ENCODE assay signal across 22 cellular contexts in genomic region chr3:10406414-10406813, GRCh38.
DNase-seq lines count a peak whose midpoint lies in the region; ATAC-seq, FAIRE-seq and TF ChIP-seq lines count a peak whose summit lies in the region.
"Had no signal": no experiment of that assay in that cellular context is flagged by ENCODE, and none has a peak within 500 bp of the region (broad histone marks: within the 10 kb centered on the region; RNA-seq: fewer than 3 reads in every experiment).

No MANE protein-coding gene starts in this region.

- TF ChIP-seq CTCF in HepG2 (CRISPR knock-in tag; IDR thresholded peaks at IDR 0.05) (no peak), right lobe of liver (IDR thresholded peaks at IDR 0.05) (no peak), K562 (IDR thresholded peaks at IDR 0.05 in 2 of 3, conservative IDR thresholded peaks at IDR 0.05 in 1 of 3; ENCODE audit: insufficient read depth in 2 of 3, low read depth in 1 of 3, low read length in 3 of 3) (no peak), epithelial cell of esophagus (IDR thresholded peaks at IDR 0.05; ENCODE audit: insufficient read depth, low read depth, low read length, missing control alignments) (no peak)

- intact Hi-C loops in HepG2 (cut with micrococcal nuclease; ENCODE audit: unreplicated experiment) (no loop called here), right lobe of liver (cut with DNase I) (no loop called here), K562 (cut with micrococcal nuclease) (loop anchor here (5.0 kb wide), 1 partner anchor 69 kb away; no protein-coding TSS in a partner anchor)

- BruUV-seq in HepG2 (replicated peaks; lab: Mats Ljungman, UMichigan) (no TSS peak), K562 (replicated peaks; lab: Mats Ljungman, UMichigan) (no TSS peak)

- FAIRE-seq in HepG2 (lab: Jason Lieb, UNC) (no peak), K562 (lab: Jason Lieb, UNC) (no peak), urothelium cell line (lab: Jason Lieb, UNC) (peak; percentile 40)
- FAIRE-seq: A549, D721Med, G401.6, GM12891 had no signal

- no peaks in the 10 kb centered on the region for H3K9me1 ChIP-seq in K562 (ENCODE audit: control insufficient read depth, insufficient read depth, low read length)

- no peak for TF ChIP-seq RAD21 in HepG2 (CRISPR knock-in tag; IDR thresholded peaks at IDR 0.05)
- TF ChIP-seq RAD21 in K562 (CRISPR knock-in tag; conservative IDR thresholded peaks at IDR 0.05 in 1 of 2, IDR thresholded peaks at IDR 0.05 in 1 of 2): no peak

- TF ChIP-seq EP300 in HepG2 (IDR thresholded peaks at IDR 0.05; ENCODE audit: low read depth in 2 of 2, low read length in 2 of 2): no peak
- no peak for TF ChIP-seq EP300 in HepG2 (CRISPR knock-in tag; IDR thresholded peaks at IDR 0.05; ENCODE audit: borderline replicate concordance)
- TF ChIP-seq EP300 in K562 (IDR thresholded peaks at IDR 0.05; ENCODE audit: low read length): no peak

- peak; percentile 65 for ATAC-seq in HepG2
- no peak for ATAC-seq in right lobe of liver
- ATAC-seq in K562: peak; percentile 30
- ATAC-seq: A549; CD8-positive, alpha-beta T cell had no signal

- 59% methylated on average over 5 of the region's 6 CpGs for WGBS in HepG2 (ENCODE audit: low lambda C conversion rate)
- WGBS in right lobe of liver (ENCODE audit: insufficient coverage, low coverage, low lambda C conversion rate, missing lambda C conversion rate): 51% methylated on average over 3 of the region's 6 CpGs
- 37% methylated on average over 6 of the region's 6 CpGs for WGBS in K562 (ENCODE audit: insufficient coverage, low coverage, missing lambda C conversion rate)

- no peak overlapping the region for H3K9ac ChIP-seq in HepG2 (ENCODE audit: insufficient read depth, low read depth, low read length)
- H3K9ac ChIP-seq in K562 (ENCODE audit: insufficient read depth in 1 of 2, low read depth in 2 of 2, low read length in 2 of 2): no peak overlapping the region
- H3K9ac ChIP-seq: BLaER1 treated with 17β-estradiol and CSF1 and Interleukin-3, amounts not matched to agents 10 nM and 100 nM had no signal

- H3K4me3 ChIP-seq in HepG2 (replicated peaks in 1 of 3; ENCODE audit: insufficient read depth in 1 of 3, low read depth in 2 of 3, low read length in 3 of 3) (no peak overlapping the region), right lobe of liver (no peak overlapping the region), K562 (no peak overlapping the region), epithelial cell of esophagus (ENCODE audit: low read length) (no peak overlapping the region)
- H3K4me3 ChIP-seq: A549; BLaER1 treated with 17β-estradiol and CSF1 and Interleukin-3, amounts not matched to agents 10 nM and 100 nM had no signal

- no peaks in the 10 kb centered on the region; a peak in 2 of 5 replicates for H3K27me3 ChIP-seq in HepG2 (ENCODE audit: control insufficient read depth in 1 of 2, insufficient read depth in 2 of 2, low read length in 2 of 2)
- H3K27me3 ChIP-seq in right lobe of liver: no peaks in the 10 kb centered on the region
- H3K27me3 ChIP-seq in K562 (ENCODE audit: control insufficient read depth in 2 of 2, insufficient read depth in 2 of 2, low read length in 2 of 2): peaks cover 17 to 64% of the 10 kb centered on the region in 2 experiments
- H3K27me3 ChIP-seq: BLaER1 treated with 17β-estradiol and CSF1 and Interleukin-3, amounts not matched to agents 10 nM and 100 nM had no signal

- no peaks in the 10 kb centered on the region for H3K79me2 ChIP-seq in HepG2 (ENCODE audit: insufficient read depth, low read length)
- H3K79me2 ChIP-seq in K562 (ENCODE audit: control insufficient read depth, insufficient read depth, low read length): no peaks in the 10 kb centered on the region

- H3K27ac ChIP-seq in HepG2 (ENCODE audit: extremely low read length, insufficient read depth, low read length): peak overlapping the region; percentile 2
- no peak overlapping the region for H3K27ac ChIP-seq in right lobe of liver
- no peak overlapping the region for H3K27ac ChIP-seq in K562 (ENCODE audit: extremely low read depth, low read depth, low read length)
- H3K27ac ChIP-seq: 22Rv1; A549; BLaER1 treated with 17β-estradiol and CSF1 and Interleukin-3, amounts not matched to agents 10 nM and 100 nM; C4-2B had no signal

- no peak for TF ChIP-seq POLR2A in HepG2 (IDR thresholded peaks at IDR 0.05; ENCODE audit: insufficient read depth in 1 of 2, low read depth in 2 of 2, low read length in 2 of 2)
- no peak for TF ChIP-seq POLR2A in right lobe of liver (IDR thresholded peaks at IDR 0.05)
- TF ChIP-seq POLR2A in K562 (conservative IDR thresholded peaks at IDR 0.05): no peak

- POLR2A ChIA-PET in HepG2 (lab: Yijun Ruan, JAX) (no interaction called here), K562 (lab: Yijun Ruan, JAX) (no interaction called here)

- no peak overlapping the region for H2AFZ ChIP-seq in HepG2 (ENCODE audit: low read length)
- no peak overlapping the region for H2AFZ ChIP-seq in K562 (ENCODE audit: low read depth, low read length)

- no peaks in the 10 kb centered on the region for H3K36me3 ChIP-seq in HepG2 (replicated peaks in 1 of 2; ENCODE audit: control insufficient read depth in 1 of 2, insufficient read depth in 2 of 2, low read length in 2 of 2)
- peaks cover 0 to 49% (median 8%) of the 10 kb centered on the region in 4 donors for H3K36me3 ChIP-seq in right lobe of liver
- no peaks in the 10 kb centered on the region for H3K36me3 ChIP-seq in K562 (ENCODE audit: control insufficient read depth, insufficient read depth, low read length)

- peaks cover 12% of the 10 kb centered on the region for H3K4me1 ChIP-seq in HepG2 (ENCODE audit: insufficient read depth, low read length)
- H3K4me1 ChIP-seq in right lobe of liver: no peaks in the 10 kb centered on the region
- H3K4me1 ChIP-seq in K562 (replicated peaks in 1 of 2; ENCODE audit: control insufficient read depth in 2 of 2, insufficient read depth in 2 of 2, low read length in 2 of 2): no peaks in the 10 kb centered on the region; a peak in 1 of 5 replicates
- H3K4me1 ChIP-seq: A549, Caco-2 had no signal

- H3K9me3 ChIP-seq in HepG2 (ENCODE audit: low read length) (no peaks in the 10 kb centered on the region), right lobe of liver (no peaks in the 10 kb centered on the region), K562 (replicated peaks; ENCODE audit: control insufficient read depth, insufficient read depth, low read depth, low read length) (no peaks in the 10 kb centered on the region)
- H3K9me3 ChIP-seq: A549; BLaER1 treated with 17β-estradiol and CSF1 and Interleukin-3, amounts not matched to agents 10 nM and 100 nM; Caco-2 had no signal

- H3K4me2 ChIP-seq in HepG2 (ENCODE audit: low read depth, low read length) (no peak overlapping the region), K562 (ENCODE audit: insufficient read depth, low read length) (no peak overlapping the region)
- H3K4me2 ChIP-seq: A549; BLaER1 treated with 17β-estradiol and CSF1 and Interleukin-3, amounts not matched to agents 10 nM and 100 nM had no signal

- CTCF ChIA-PET in HepG2 (lab: Yijun Ruan, JAX; ENCODE audit: low intra/inter-chr PET ratio, low total read pairs) (no interaction called here), K562 (lab: Yijun Ruan, JAX; ENCODE audit: low intra/inter-chr PET ratio) (no interaction called here)

- in situ Hi-C loops in HepG2 (cut with HindIII; ENCODE audit: extremely low pct_ligation_motif_present, low pct_unique_long_range_greater_than_20kb) (no loop called here), K562 (cut with MboI) (no loop called here)

- DNase-seq in HepG2 (ENCODE audit: low spot score) (no peak), right lobe of liver (no peak), K562 (ENCODE audit: extremely low read depth in 1 of 4, low spot score in 3 of 4) (no peak), epithelial cell of esophagus (ENCODE audit: low read depth) (peak; percentile 19), urothelium cell line (ENCODE audit: low spot score) (no peak), SK-N-DZ (ENCODE audit: low spot score) (no peak), NCI-H526 (lab: John Stamatoyannopoulos, UW) (no peak)
- no peak for DNase-seq in activated T-cell treated with anti-CD3 and anti-CD28 coated beads, Interleukin-2, amount 50 U/mL, for 1 hour
- DNase-seq: AML-193; Caco-2; Calu3; CD4-positive, alpha-beta T cell; CD8-positive, alpha-beta T cell; DMS79 treated with DMSO at 0.1 percent for 48 hours; GF-D8 had no signal

- H4K20me1 ChIP-seq in HepG2 (ENCODE audit: insufficient read depth, low read length) (no peaks in the 10 kb centered on the region), K562 (replicated peaks; ENCODE audit: control insufficient read depth, insufficient read depth, low read length) (no peaks in the 10 kb centered on the region; the same call in 1 of the 2 replicates)
- H4K20me1 ChIP-seq: BLaER1 treated with 17β-estradiol and CSF1 and Interleukin-3, amounts not matched to agents 10 nM and 100 nM had no signal

TF ChIP-seq in HepG2, 621 proteins besides CTCF, POLR2A, EP300 and RAD21:
- peak; percentile 46; the same call in 1 of the 2 replicates for TF ChIP-seq CEBPB (IDR thresholded peaks at IDR 0.05; ENCODE audit: borderline replicate concordance, low read depth, low read length)
- no peak for TF ChIP-seq ZNF619 (CRISPR knock-in tag; IDR thresholded peaks at IDR 0.05)

TF ChIP-seq in K562, 482 proteins besides CTCF, POLR2A, EP300 and RAD21:
- peak; percentile 51 for TF ChIP-seq ATF3 (IDR thresholded peaks at IDR 0.05)
- no peak for TF ChIP-seq ATF3 (CRISPR knock-in tag; conservative IDR thresholded peaks at IDR 0.05)
- no peak for TF ChIP-seq CEBPG (CRISPR knock-in tag; IDR thresholded peaks at IDR 0.05)
- TF ChIP-seq CEBPG (tag; conservative IDR thresholded peaks at IDR 0.05 in 1 of 2, IDR thresholded peaks at IDR 0.05 in 1 of 2): peak; percentile 9 to 48; a peak in 1 of 4 replicates
- TF ChIP-seq ZNF239 (CRISPR knock-in tag; IDR thresholded peaks at IDR 0.05): no peak

Comparison
In these comparisons a context has a peak if more than half of its experiments do, and no peak if none do; other contexts are left out.
1. ATAC-seq: peak in HepG2 (single experiment) and K562 (single experiment); none in right lobe of liver (0 of 4).
2. Of the 241 proteins assayed by ChIP-seq in both HepG2 and K562: peak only in HepG2: CEBPB; only in K562: CEBPG; in both: none; in neither: 238; mixed calls (peak in some experiments, not most) for 1.